10 cellular contexts compared by ENCODE assay signal in the genomic region with DNA sequence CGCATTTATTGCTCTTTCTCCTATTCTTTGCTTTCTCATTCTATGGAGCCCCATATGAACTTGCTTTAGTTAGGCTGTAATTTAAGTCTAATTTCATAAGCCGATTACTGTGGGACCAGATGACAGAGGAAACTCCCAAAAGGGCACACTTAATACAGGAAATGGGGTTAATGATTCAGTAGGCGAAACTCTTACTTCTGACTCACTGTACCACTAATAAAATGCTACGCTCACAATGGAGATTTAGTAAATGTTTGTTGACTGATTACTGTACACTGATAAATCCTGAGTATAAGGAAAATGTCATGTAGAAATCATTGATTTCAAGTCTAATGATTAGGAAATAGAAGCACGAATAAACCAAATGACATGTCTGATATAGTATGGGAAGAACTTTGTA.
DNase-seq lines count a peak whose midpoint lies in the region; ATAC-seq and TF ChIP-seq lines count a peak whose summit lies in the region.
"Had no signal": no experiment of that assay in that cellular context is flagged by ENCODE, and none has a peak within 500 bp of the region (broad histone marks: within the 10 kb centered on the region; RNA-seq: fewer than 3 reads in every experiment).

No MANE protein-coding gene starts in this region.

- H3K4me1 Mint-ChIP-seq in naive thymus-derived CD8-positive, alpha-beta T cell: no peaks in the 10 kb centered on the region

- ATAC-seq in GM19438 (IDR thresholded peaks at IDR 0.05; ENCODE audit: low read depth, unreplicated experiment) (peak; percentile 99), HG03354 (IDR thresholded peaks at IDR 0.05; ENCODE audit: poor library complexity, severe bottlenecking, unreplicated experiment) (peak; percentile 100)
- no peak for ATAC-seq in naive thymus-derived CD8-positive, alpha-beta T cell
- ATAC-seq: right cardiac atrium had no signal

- H3K4me3 ChIP-seq in AG04449 (ENCODE audit: low read depth, low read length): no peak overlapping the region
- H3K4me3 ChIP-seq in lower leg skin (ENCODE audit: low read depth, poor library complexity, severe bottlenecking): no peak overlapping the region
- H3K4me3 ChIP-seq: Peyer's patch had no signal

- TF ChIP-seq POLR2A in lower leg skin (IDR thresholded peaks at IDR 0.05): no peak

- H3K9me3 Mint-ChIP-seq in naive thymus-derived CD8-positive, alpha-beta T cell: peaks cover 0 to 5% (median 0%) of the 10 kb centered on the region in 9 donors

- POLR2A ChIA-PET in AG04449 (lab: Yijun Ruan, JAX): no interaction called here
- POLR2A ChIA-PET in naive thymus-derived CD8-positive, alpha-beta T cell (lab: Charles Lee): no interaction called here

- TF ChIP-seq CTCF in AG04449 (IDR thresholded peaks at IDR 0.05; ENCODE audit: insufficient read depth, low read length, missing control alignments) (no peak), lower leg skin (IDR thresholded peaks at IDR 0.05) (no peak)

- DNase-seq in AG04449 (ENCODE audit: low read depth, low spot score) (peak; percentile 23), dermis blood vessel endothelial cell (peak; percentile 68), NCI-H1417 treated with DMSO at 0.1 percent for 48 hours (lab: John Stamatoyannopoulos, UW) (no peak), lower leg skin (ENCODE audit: low spot score in 2 of 2) (no peak), activated gamma-delta T cell treated with Interleukin-2 at 50 U/mL for 16 hours (no peak)
- DNase-seq in naive thymus-derived CD8-positive, alpha-beta T cell: no peak
- DNase-seq: Peyer's patch, right cardiac atrium had no signal

- H3K4me3 Mint-ChIP-seq in naive thymus-derived CD8-positive, alpha-beta T cell: no peak overlapping the region

- CTCF ChIA-PET in AG04449 (lab: Yijun Ruan, JAX): interaction anchor here (0.6 kb wide), 1 partner anchor 134 kb away, joined by 3 read pairs; no protein-coding TSS in a partner anchor

- no peaks in the 10 kb centered on the region for H3K36me3 Mint-ChIP-seq in naive thymus-derived CD8-positive, alpha-beta T cell

- 48 to 57% methylated on average over 5 of the region's 5 CpGs for WGBS in lower leg skin, 2 donors

- intact Hi-C loops in lower leg skin (cut with DNase I; ENCODE audit: low total_unique reads): no loop called here

- H3K27me3 Mint-ChIP-seq in naive thymus-derived CD8-positive, alpha-beta T cell: no peaks in the 10 kb centered on the region

- H3K27ac Mint-ChIP-seq in naive thymus-derived CD8-positive, alpha-beta T cell: no peak overlapping the region

Comparison
In these comparisons a context has a peak if more than half of its experiments do, and no peak if none do; other contexts are left out.
1. DNase-seq: peak in AG04449 (single experiment) and dermis blood vessel endothelial cell (single experiment); none in naive thymus-derived CD8-positive, alpha-beta T cell (0 of 10), NCI-H1417 treated with DMSO at 0.1 percent for 48 hours (single experiment), lower leg skin (0 of 2) and activated gamma-delta T cell treated with Interleukin-2 at 50 U/mL for 16 hours (single experiment).
2. ATAC-seq: peak in GM19438 (single experiment) and HG03354 (single experiment); none in naive thymus-derived CD8-positive, alpha-beta T cell (0 of 2).